8 cellular contexts compared by ENCODE assay signal in the genomic region with DNA sequence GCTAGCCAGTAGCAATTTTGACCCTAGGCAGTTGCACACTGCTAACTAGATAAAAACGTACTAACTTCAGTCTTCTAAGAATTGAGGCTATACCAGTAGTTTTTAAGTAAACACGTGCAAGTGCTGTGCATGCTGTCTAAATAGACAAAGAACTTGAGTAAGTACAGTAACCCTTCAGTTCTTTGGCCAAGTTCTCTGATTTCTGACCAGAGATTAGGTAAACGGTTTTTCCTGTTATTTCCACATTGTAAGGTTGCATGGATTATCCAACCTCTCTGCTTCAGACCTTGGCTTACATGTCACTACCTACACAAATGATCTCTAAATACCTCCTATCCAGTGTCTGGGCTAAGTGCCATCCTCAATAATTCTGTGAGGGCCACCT. TPM values are rescaled to one million over a fixed set of nuclear protein-coding genes. Genes with fewer than 3 reads are reported as not detected.
DNase-seq lines count a peak whose midpoint lies in the region; ATAC-seq, FAIRE-seq and TF ChIP-seq lines count a peak whose summit lies in the region.

No MANE protein-coding gene starts in this region.

- DNase-seq in activated naive CD4-positive, alpha-beta T cell treated with Interleukin-2 at 50 U/mL for 16 hours: no peak
- DNase-seq in astrocyte (ENCODE audit: low read depth) (no peak), lower leg skin (ENCODE audit: low spot score in 2 of 2) (no peak), upper lobe of left lung (no peak)

- H3K4me1 Mint-ChIP-seq in activated naive CD4-positive, alpha-beta T cell treated with anti-CD3 and anti-CD28 coated beads, Interleukin-2, amount 50 U/mL, for 24 hours: peaks cover 26% of the 10 kb centered on the region
- H3K4me1 Mint-ChIP-seq in astrocyte (ENCODE audit: low read depth, unreplicated experiment): no peaks in the 10 kb centered on the region

- 1 to 2% methylated on average over 3 of the region's 3 CpGs for WGBS in lower leg skin, 2 donors
- 0 to 6% methylated on average over 3 of the region's 3 CpGs for WGBS in upper lobe of left lung, 2 donors

- no peaks in the 10 kb centered on the region for H3K9me3 ChIP-seq in astrocyte (ENCODE audit: insufficient read depth, low read depth, low read length)
- no peaks in the 10 kb centered on the region for H3K9me3 ChIP-seq in upper lobe of left lung

- H3K36me3 Mint-ChIP-seq in activated naive CD4-positive, alpha-beta T cell treated with anti-CD3 and anti-CD28 coated beads, Interleukin-2, amount 50 U/mL, for 24 hours: peaks cover 2% of the 10 kb centered on the region
- peaks cover 2% of the 10 kb centered on the region for H3K36me3 Mint-ChIP-seq in astrocyte (ENCODE audit: low read depth, unreplicated experiment)

- H4K20me1 ChIP-seq in astrocyte (ENCODE audit: insufficient read depth, low read length): peaks cover 23% of the 10 kb centered on the region

- peak overlapping the region; percentile 90 for H3K4me2 ChIP-seq in astrocyte (ENCODE audit: low read length)

- H3K4me3 ChIP-seq in astrocyte (ENCODE audit: insufficient read depth, low read depth, low read length) (peak overlapping the region; percentile 80), lower leg skin (ENCODE audit: low read depth, poor library complexity, severe bottlenecking) (peak overlapping the region; percentile 51), upper lobe of left lung (peak overlapping the region in 3 of 4 donors; percentile 73 to 96 (median 89))

- TF ChIP-seq CTCF in astrocyte (IDR thresholded peaks at IDR 0.05; ENCODE audit: insufficient read depth, low read depth, low read length) (no peak), lower leg skin (IDR thresholded peaks at IDR 0.05) (no peak), upper lobe of left lung (IDR thresholded peaks at IDR 0.05) (no peak)

- H3K9me3 Mint-ChIP-seq in activated naive CD4-positive, alpha-beta T cell treated with anti-CD3 and anti-CD28 coated beads, Interleukin-2, amount 50 U/mL, for 24 hours: no peaks in the 10 kb centered on the region
- no peaks in the 10 kb centered on the region for H3K9me3 Mint-ChIP-seq in astrocyte (ENCODE audit: unreplicated experiment)

- no peak for TF ChIP-seq EP300 in upper lobe of left lung (IDR thresholded peaks at IDR 0.05)

- intact Hi-C loops in lower leg skin (cut with DNase I; ENCODE audit: low total_unique reads): loop anchor here (2.0 kb wide), 1 partner anchor 249 kb away; no protein-coding TSS in a partner anchor

- no peak for TF ChIP-seq POLR2A in lower leg skin (IDR thresholded peaks at IDR 0.05)
- no peak for TF ChIP-seq POLR2A in upper lobe of left lung (IDR thresholded peaks at IDR 0.05)

- H3K4me3 Mint-ChIP-seq in activated naive CD4-positive, alpha-beta T cell treated with anti-CD3 and anti-CD28 coated beads, Interleukin-2, amount 50 U/mL, for 24 hours: peak overlapping the region; percentile 89
- H3K4me3 Mint-ChIP-seq in astrocyte (ENCODE audit: unreplicated experiment): peak overlapping the region; percentile 87

- peaks cover 4% of the 10 kb centered on the region for H3K36me3 ChIP-seq in astrocyte (ENCODE audit: insufficient read depth, low read length)
- peaks cover 0 to 3% (median 0%) of the 10 kb centered on the region in 4 donors for H3K36me3 ChIP-seq in upper lobe of left lung

- H3K9ac ChIP-seq in astrocyte (ENCODE audit: low read length): peak overlapping the region; percentile 79

- no peak for FAIRE-seq in astrocyte (lab: Jason Lieb, UNC)

- no peaks in the 10 kb centered on the region for H3K27me3 Mint-ChIP-seq in activated naive CD4-positive, alpha-beta T cell treated with anti-CD3 and anti-CD28 coated beads, Interleukin-2, amount 50 U/mL, for 24 hours
- H3K27me3 Mint-ChIP-seq in astrocyte (ENCODE audit: low read depth, unreplicated experiment): no peaks in the 10 kb centered on the region

- H2AFZ ChIP-seq in astrocyte (ENCODE audit: low read depth, low read length): peak overlapping the region; percentile 58

- H3K27me3 ChIP-seq in astrocyte (ENCODE audit: insufficient read depth, low read length) (no peaks in the 10 kb centered on the region), upper lobe of left lung (no peaks in the 10 kb centered on the region)

- peak overlapping the region; percentile 87 for H3K27ac Mint-ChIP-seq in activated naive CD4-positive, alpha-beta T cell treated with anti-CD3 and anti-CD28 coated beads, Interleukin-2, amount 50 U/mL, for 24 hours
- H3K27ac Mint-ChIP-seq in astrocyte (ENCODE audit: unreplicated experiment): peak overlapping the region; percentile 80

- ATAC-seq in upper lobe of left lung (ENCODE audit: low FRiP score in 2 of 2): no peak
- no peak for ATAC-seq in GM19035 (IDR thresholded peaks at IDR 0.05; ENCODE audit: unreplicated experiment)
- no peak for ATAC-seq in HG03432 (IDR thresholded peaks at IDR 0.05; ENCODE audit: unreplicated experiment)
- no peak for ATAC-seq in HG02973 (IDR thresholded peaks at IDR 0.05; ENCODE audit: unreplicated experiment)

- H3K27ac ChIP-seq in astrocyte (ENCODE audit: low read depth, low read length) (no peak overlapping the region), upper lobe of left lung (peak overlapping the region; percentile 74 to 87 (median 84))

- H3K79me2 ChIP-seq in astrocyte (ENCODE audit: insufficient read depth, low read length): peaks cover 22% of the 10 kb centered on the region

- H3K4me1 ChIP-seq in astrocyte (ENCODE audit: insufficient read depth, low read length) (peaks cover 18% of the 10 kb centered on the region), upper lobe of left lung (peaks cover 20 to 27% (median 21%) of the 10 kb centered on the region in 4 donors)

RNA-seq across cellular contexts. Expression of a gene that starts 0.9 kb away (rescaled TPM):
- total RNA-seq in astrocyte: 26.2 and 28.5 TPM in 2 replicates
- 10 to 100 TPM in 3 of 4 donors, 1 to 10 TPM in 1; 9.7 to 30.1 (median 17.7) TPM for total RNA-seq in lower leg skin
- 1 to 10 TPM; 6.3 to 9.6 (median 8.6) TPM for total RNA-seq in upper lobe of left lung
